Comparison of ENCODE assay signal across 1 cellular context in genomic region chr5:73969195-73970059, GRCh38.
TF ChIP-seq lines count a peak whose summit lies in the region.

No MANE protein-coding gene starts in this region.

TF ChIP-seq in WTC11, 78 proteins besides CTCF, POLR2A, EP300 and RAD21:
- TF ChIP-seq, protein P1, sequence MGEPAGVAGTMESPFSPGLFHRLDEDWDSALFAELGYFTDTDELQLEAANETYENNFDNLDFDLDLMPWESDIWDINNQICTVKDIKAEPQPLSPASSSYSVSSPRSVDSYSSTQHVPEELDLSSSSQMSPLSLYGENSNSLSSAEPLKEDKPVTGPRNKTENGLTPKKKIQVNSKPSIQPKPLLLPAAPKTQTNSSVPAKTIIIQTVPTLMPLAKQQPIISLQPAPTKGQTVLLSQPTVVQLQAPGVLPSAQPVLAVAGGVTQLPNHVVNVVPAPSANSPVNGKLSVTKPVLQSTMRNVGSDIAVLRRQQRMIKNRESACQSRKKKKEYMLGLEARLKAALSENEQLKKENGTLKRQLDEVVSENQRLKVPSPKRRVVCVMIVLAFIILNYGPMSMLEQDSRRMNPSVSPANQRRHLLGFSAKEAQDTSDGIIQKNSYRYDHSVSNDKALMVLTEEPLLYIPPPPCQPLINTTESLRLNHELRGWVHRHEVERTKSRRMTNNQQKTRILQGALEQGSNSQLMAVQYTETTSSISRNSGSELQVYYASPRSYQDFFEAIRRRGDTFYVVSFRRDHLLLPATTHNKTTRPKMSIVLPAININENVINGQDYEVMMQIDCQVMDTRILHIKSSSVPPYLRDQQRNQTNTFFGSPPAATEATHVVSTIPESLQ (CRISPR knock-in tag; IDR thresholded peaks at IDR 0.05): no peak
- TF ChIP-seq, protein P2, sequence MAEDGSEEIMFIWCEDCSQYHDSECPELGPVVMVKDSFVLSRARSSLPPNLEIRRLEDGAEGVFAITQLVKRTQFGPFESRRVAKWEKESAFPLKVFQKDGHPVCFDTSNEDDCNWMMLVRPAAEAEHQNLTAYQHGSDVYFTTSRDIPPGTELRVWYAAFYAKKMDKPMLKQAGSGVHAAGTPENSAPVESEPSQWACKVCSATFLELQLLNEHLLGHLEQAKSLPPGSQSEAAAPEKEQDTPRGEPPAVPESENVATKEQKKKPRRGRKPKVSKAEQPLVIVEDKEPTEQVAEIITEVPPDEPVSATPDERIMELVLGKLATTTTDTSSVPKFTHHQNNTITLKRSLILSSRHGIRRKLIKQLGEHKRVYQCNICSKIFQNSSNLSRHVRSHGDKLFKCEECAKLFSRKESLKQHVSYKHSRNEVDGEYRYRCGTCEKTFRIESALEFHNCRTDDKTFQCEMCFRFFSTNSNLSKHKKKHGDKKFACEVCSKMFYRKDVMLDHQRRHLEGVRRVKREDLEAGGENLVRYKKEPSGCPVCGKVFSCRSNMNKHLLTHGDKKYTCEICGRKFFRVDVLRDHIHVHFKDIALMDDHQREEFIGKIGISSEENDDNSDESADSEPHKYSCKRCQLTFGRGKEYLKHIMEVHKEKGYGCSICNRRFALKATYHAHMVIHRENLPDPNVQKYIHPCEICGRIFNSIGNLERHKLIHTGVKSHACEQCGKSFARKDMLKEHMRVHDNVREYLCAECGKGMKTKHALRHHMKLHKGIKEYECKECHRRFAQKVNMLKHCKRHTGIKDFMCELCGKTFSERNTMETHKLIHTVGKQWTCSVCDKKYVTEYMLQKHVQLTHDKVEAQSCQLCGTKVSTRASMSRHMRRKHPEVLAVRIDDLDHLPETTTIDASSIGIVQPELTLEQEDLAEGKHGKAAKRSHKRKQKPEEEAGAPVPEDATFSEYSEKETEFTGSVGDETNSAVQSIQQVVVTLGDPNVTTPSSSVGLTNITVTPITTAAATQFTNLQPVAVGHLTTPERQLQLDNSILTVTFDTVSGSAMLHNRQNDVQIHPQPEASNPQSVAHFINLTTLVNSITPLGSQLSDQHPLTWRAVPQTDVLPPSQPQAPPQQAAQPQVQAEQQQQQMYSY (CRISPR knock-in tag; IDR thresholded peaks at IDR 0.05): no peak
- TF ChIP-seq ATF2 (CRISPR knock-in tag; IDR thresholded peaks at IDR 0.05; ENCODE audit: borderline replicate concordance, low read depth) (no peak), CREM (CRISPR knock-in tag; IDR thresholded peaks at IDR 0.05) (no peak), ZNF425 (CRISPR knock-in tag; conservative IDR thresholded peaks at IDR 0.05) (no peak), NR3C1 (CRISPR knock-in tag; conservative IDR thresholded peaks at IDR 0.05; ENCODE audit: low read depth) (no peak), SP1 (CRISPR knock-in tag; conservative IDR thresholded peaks at IDR 0.05) (no peak)
- TF ChIP-seq, protein P3, sequence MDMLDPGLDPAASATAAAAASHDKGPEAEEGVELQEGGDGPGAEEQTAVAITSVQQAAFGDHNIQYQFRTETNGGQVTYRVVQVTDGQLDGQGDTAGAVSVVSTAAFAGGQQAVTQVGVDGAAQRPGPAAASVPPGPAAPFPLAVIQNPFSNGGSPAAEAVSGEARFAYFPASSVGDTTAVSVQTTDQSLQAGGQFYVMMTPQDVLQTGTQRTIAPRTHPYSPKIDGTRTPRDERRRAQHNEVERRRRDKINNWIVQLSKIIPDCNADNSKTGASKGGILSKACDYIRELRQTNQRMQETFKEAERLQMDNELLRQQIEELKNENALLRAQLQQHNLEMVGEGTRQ (CRISPR knock-in tag; IDR thresholded peaks at IDR 0.05): no peak
- TF ChIP-seq, protein P4, sequence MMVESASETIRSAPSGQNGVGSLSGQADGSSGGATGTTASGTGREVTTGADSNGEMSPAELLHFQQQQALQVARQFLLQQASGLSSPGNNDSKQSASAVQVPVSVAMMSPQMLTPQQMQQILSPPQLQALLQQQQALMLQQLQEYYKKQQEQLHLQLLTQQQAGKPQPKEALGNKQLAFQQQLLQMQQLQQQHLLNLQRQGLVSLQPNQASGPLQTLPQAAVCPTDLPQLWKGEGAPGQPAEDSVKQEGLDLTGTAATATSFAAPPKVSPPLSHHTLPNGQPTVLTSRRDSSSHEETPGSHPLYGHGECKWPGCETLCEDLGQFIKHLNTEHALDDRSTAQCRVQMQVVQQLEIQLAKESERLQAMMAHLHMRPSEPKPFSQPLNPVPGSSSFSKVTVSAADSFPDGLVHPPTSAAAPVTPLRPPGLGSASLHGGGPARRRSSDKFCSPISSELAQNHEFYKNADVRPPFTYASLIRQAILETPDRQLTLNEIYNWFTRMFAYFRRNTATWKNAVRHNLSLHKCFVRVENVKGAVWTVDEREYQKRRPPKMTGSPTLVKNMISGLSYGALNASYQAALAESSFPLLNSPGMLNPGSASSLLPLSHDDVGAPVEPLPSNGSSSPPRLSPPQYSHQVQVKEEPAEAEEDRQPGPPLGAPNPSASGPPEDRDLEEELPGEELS (CRISPR knock-in tag; IDR thresholded peaks at IDR 0.05): no peak
TF ChIP-seq in WTC11: peak in this region for 0.
